Comparison of ENCODE assay signal across 8 cellular contexts in the genomic region with DNA sequence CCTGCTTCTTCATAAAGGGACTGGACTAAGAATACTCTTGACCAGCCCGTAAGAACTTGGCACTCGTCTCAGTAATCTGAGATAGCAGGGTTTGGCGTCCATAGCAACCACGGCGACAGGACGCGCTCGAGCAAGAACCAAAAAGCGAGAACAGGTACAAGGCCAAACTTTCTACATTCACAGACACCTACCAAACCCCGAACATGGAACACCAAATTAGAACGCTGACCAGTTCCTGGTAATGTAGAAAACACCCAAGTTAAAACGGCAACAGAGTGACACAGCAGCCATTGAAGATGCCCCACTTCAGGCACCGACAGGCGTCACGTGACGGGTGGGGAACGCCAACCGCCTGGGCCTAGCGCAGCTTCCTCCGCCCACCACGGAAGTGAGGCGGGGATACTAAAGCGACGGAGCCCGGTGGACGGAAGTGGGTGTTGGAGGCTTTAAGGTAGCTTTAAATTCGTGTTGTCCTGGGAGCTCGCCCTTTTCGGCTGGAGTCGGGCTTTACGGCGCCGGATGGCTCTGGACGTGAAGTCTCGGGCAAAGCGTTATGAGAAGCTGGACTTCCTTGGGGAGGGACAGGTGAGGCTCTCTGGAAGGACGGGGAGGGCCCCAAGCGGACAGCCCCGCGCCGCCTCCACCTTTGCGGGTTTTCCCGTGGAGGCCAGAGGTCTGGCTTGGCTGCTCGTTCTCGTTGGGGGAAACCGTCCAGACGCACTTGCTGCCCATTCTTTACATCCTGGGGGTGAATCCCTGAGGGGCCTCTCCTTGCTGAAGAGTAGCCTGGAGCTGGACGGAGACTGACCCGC. TPM values are rescaled to one million over a fixed set of nuclear protein-coding genes. Genes with fewer than 3 reads are reported as not detected.
DNase-seq lines count a peak whose midpoint lies in the region; ATAC-seq, FAIRE-seq and TF ChIP-seq lines count a peak whose summit lies in the region.

TSS of gene CDK7 (plus strand) at position 430 of the 812 bp plus-strand sequence. CDS start at position 520, 90 bp downstream.

- H3K4me1 ChIP-seq in mammary epithelial cell (ENCODE audit: insufficient read depth, low read length) (peaks cover 32% of the 10 kb centered on the region), small intestine (ENCODE audit: control insufficient read depth in 2 of 2, insufficient read depth in 1 of 2, low read depth in 1 of 2, low read length in 1 of 2) (peaks cover 2 to 5% of the 10 kb centered on the region in 2 donors)

- WGBS in mammary epithelial cell (ENCODE audit: low coverage, missing lambda C conversion rate): 2% methylated on average over 32 of the region's 49 CpGs
- 0% methylated on average over 45 to 49 of the region's 49 CpGs for WGBS in small intestine, 3 donors

- FAIRE-seq in small intestine (lab: Jason Lieb, UNC): no peak

- DNase-seq in ACHN (peak; percentile 90), NCI-H2227 (lab: John Stamatoyannopoulos, UW; ENCODE audit: unreplicated experiment) (peak; percentile 88), WERI-Rb-1 (peak; percentile 91), mammary epithelial cell (peak; percentile 93), iPS-NIHi11 (ENCODE audit: low spot score) (peak; percentile 99), small intestine (peak; percentile 97)

- dilution Hi-C loops in mammary epithelial cell (cut with HindIII; ENCODE audit: low sequenced_read_pairs): no loop called here

- H3K4me3 ChIP-seq in WERI-Rb-1 (ENCODE audit: low read depth, low read length) (peak within 1 kb of the TSS; percentile 77), mammary epithelial cell (replicated peaks in 1 of 3; ENCODE audit: insufficient read depth in 1 of 3, low read depth in 2 of 3, low read length in 3 of 3) (peak within 1 kb of the TSS; percentile 75 to 97 (median 84)), small intestine (ENCODE audit: low read depth in 1 of 2, low read length in 2 of 2) (peak within 1 kb of the TSS; percentile 71 to 77)

- no peak for TF ChIP-seq CTCF in WERI-Rb-1 (IDR thresholded peaks at IDR 0.05; ENCODE audit: low read depth, low read length)
- no peak for TF ChIP-seq CTCF in mammary epithelial cell (conservative IDR thresholded peaks at IDR 0.05 in 1 of 2, IDR thresholded peaks at IDR 0.05 in 1 of 2; ENCODE audit: extremely low read depth in 1 of 2, insufficient read depth in 1 of 2, low read depth in 1 of 2, low read length in 2 of 2)

- H3K27me3 ChIP-seq in WERI-Rb-1 (ENCODE audit: insufficient read depth, low read depth, severe bottlenecking): no peaks in the 10 kb centered on the region
- H3K27me3 ChIP-seq in mammary epithelial cell (ENCODE audit: insufficient read depth, low read length): no peaks in the 10 kb centered on the region
- H3K27me3 ChIP-seq in small intestine (ENCODE audit: control insufficient read depth in 2 of 2, insufficient read depth in 2 of 2, low read length in 2 of 2): no peaks in the 10 kb centered on the region

- in situ Hi-C loops in ACHN (cut with HindIII; ENCODE audit: low pct_ligation_motif_present, low pct_unique_long_range_greater_than_20kb, low sequenced_read_pairs) (no loop called here), mammary epithelial cell (cut with MboI; ENCODE audit: low sequenced_read_pairs in 2 of 2) (loop anchor here in 1 of 2 donors (25.0 kb wide), 1 partner anchor 103 kb away; the partner anchor contains the start of gene CCDC125)

- CTCF ChIA-PET in mammary epithelial cell (lab: Charles Lee; ENCODE audit: low non-redundant PET): no interaction called here

- peak within 1 kb of the TSS; percentile 94 for H3K4me2 ChIP-seq in mammary epithelial cell (ENCODE audit: insufficient read depth, low read depth, low read length)

- H3K79me2 ChIP-seq in mammary epithelial cell (ENCODE audit: insufficient read depth, low read length): peaks cover 41% of the 10 kb centered on the region

- H3K9ac ChIP-seq in mammary epithelial cell (ENCODE audit: insufficient read depth, low read length): peak within 1 kb of the TSS; percentile 83

- H3K9me3 ChIP-seq in WERI-Rb-1 (ENCODE audit: severe bottlenecking) (no peaks in the 10 kb centered on the region), mammary epithelial cell (replicated peaks; ENCODE audit: insufficient read depth, low read length) (no peaks in the 10 kb centered on the region), small intestine (ENCODE audit: control insufficient read depth, low read depth) (no peaks in the 10 kb centered on the region)

- H3K27ac ChIP-seq in WERI-Rb-1: peak within 1 kb of the TSS; percentile 63
- H3K27ac ChIP-seq in mammary epithelial cell (ENCODE audit: insufficient read depth, low read depth, low read length): peak within 1 kb of the TSS; percentile 89
- peak within 1 kb of the TSS; percentile 80 to 85 for H3K27ac ChIP-seq in small intestine (ENCODE audit: low read depth in 1 of 2, low read length in 1 of 2)

- peak within 1 kb of the TSS; percentile 89 for H2AFZ ChIP-seq in mammary epithelial cell (ENCODE audit: low read depth, low read length)

- ATAC-seq in GM18873 (IDR thresholded peaks at IDR 0.05; ENCODE audit: low FRiP score, unreplicated experiment) (peak; percentile 96), HG03139 (IDR thresholded peaks at IDR 0.05; ENCODE audit: unreplicated experiment) (peak; percentile 96)

- TSS peak; percentile 73 for BruUV-seq in mammary epithelial cell (replicated peaks; lab: Mats Ljungman, UMichigan)

- intact Hi-C loops in mammary epithelial cell (cut with micrococcal nuclease): loop anchor here (1.0 to 5.0 kb wide), 5 partner anchors 16 to 142 kb away; partner anchors contain the start of genes CCNB1, CENPH and SLC30A5

- H3K36me3 ChIP-seq in WERI-Rb-1 (peaks cover 18% of the 10 kb centered on the region), mammary epithelial cell (ENCODE audit: insufficient read depth, low read length) (peaks cover 4% of the 10 kb centered on the region), small intestine (ENCODE audit: control insufficient read depth in 2 of 2, insufficient read depth in 2 of 2, low read length in 2 of 2) (peaks cover 0 to 4% of the 10 kb centered on the region in 2 donors)

- H4K20me1 ChIP-seq in mammary epithelial cell (ENCODE audit: insufficient read depth, low read length): no peaks in the 10 kb centered on the region

RNA-seq across cellular contexts. Expression of gene CDK7, which starts in this region (rescaled TPM):
- total RNA-seq in mammary epithelial cell: 10 to 100 TPM; 41.2 to 52.4 TPM
- polyA plus RNA-seq in mammary epithelial cell (36.9 TPM), small intestine (10 to 100 TPM; 19.7 to 22.8 (median 21.3) TPM)
- 101 TPM for polyA minus RNA-seq in mammary epithelial cell

Comparison
In these comparisons a context has a peak if more than half of its experiments do, and no peak if none do; other contexts are left out.
1. Peak in every context shown above with its lines: DNase-seq, ATAC-seq, H3K4me3 ChIP-seq and H3K27ac ChIP-seq.